In genomic region chrX:154718607-154719006, GRCh38 we compare ENCODE assay signal across 12 cellular contexts. TPM values are rescaled to one million over a fixed set of nuclear protein-coding genes. Genes with fewer than 3 reads are reported as not detected.
DNase-seq lines count a peak whose midpoint lies in the region; ATAC-seq and TF ChIP-seq lines count a peak whose summit lies in the region.
"Had no signal": no experiment of that assay in that cellular context is flagged by ENCODE, and none has a peak within 500 bp of the region (broad histone marks: within the 10 kb centered on the region; RNA-seq: fewer than 3 reads in every experiment).

No MANE protein-coding gene starts in this region.

- H3K36me3 Mint-ChIP-seq in central memory CD8-positive, alpha-beta T cell (ENCODE audit: insufficient read depth), result peaks cover 13% of the 10 kb centered on the region

- H3K4me1 Mint-ChIP-seq in central memory CD8-positive, alpha-beta T cell, result peaks cover 66% of the 10 kb centered on the region

- TF ChIP-seq POLR2A in heart left ventricle (IDR thresholded peaks at IDR 0.05), result no peak

- H3K27me3 Mint-ChIP-seq in central memory CD8-positive, alpha-beta T cell, result no peaks in the 10 kb centered on the region

- H3K27me3 ChIP-seq in heart left ventricle (peaks cover 0 to 6% (median 0%) of the 10 kb centered on the region in 9 donors), Panc1 (ENCODE audit: control insufficient read depth, insufficient read depth, low read length) (no peaks in the 10 kb centered on the region), subcutaneous abdominal adipose tissue (ENCODE audit: control insufficient read depth in 5 of 5, insufficient read depth in 4 of 5, low read length in 5 of 5) (peaks cover 0 to 5% (median 0%) of the 10 kb centered on the region in 5 donors)
- H3K27me3 ChIP-seq: MG63, tibial artery had no signal

- H3K9me3 ChIP-seq in heart left ventricle, result peaks cover 0 to 10% (median 0%) of the 10 kb centered on the region in 12 donors
- H3K9me3 ChIP-seq in Panc1 (ENCODE audit: control insufficient read depth, insufficient read depth, low read depth, low read length), result no peaks in the 10 kb centered on the region
- H3K9me3 ChIP-seq in subcutaneous abdominal adipose tissue (ENCODE audit: control insufficient read depth in 5 of 5, low read length in 5 of 5), result peaks cover 0 to 5% (median 0%) of the 10 kb centered on the region in 5 donors
- H3K9me3 ChIP-seq: MG63, pancreas, tibial artery had no signal

- BruUV-seq in Panc1 (replicated peaks; lab: Mats Ljungman, UMichigan), result no TSS peak

- POLR2A ChIA-PET in Panc1 (lab: Charles Lee), result no interaction called here

- TF ChIP-seq CTCF in heart left ventricle (IDR thresholded peaks at IDR 0.05) (no peak), Panc1 (IDR thresholded peaks at IDR 0.05) (no peak)

- DNase-seq in heart left ventricle, result no peak
- no peak for DNase-seq in cardiac septum (ENCODE audit: low spot score)
- DNase-seq in Panc1 (ENCODE audit: low read depth, low spot score), result no peak
- DNase-seq in central memory CD8-positive, alpha-beta T cell (ENCODE audit: low spot score in 2 of 2), result no peak
- no peak for DNase-seq in dedifferentiated amniotic fluid mesenchymal stem cell (ENCODE audit: extremely low spot score)
- DNase-seq in NCI-H1436 treated with DMSO at 0.1 percent for 48 hours (lab: John Stamatoyannopoulos, UW), result no peak
- DNase-seq: anterior cingulate cortex, MG63, pancreas, tibial artery had no signal

- peaks cover 0 to 59% (median 26%) of the 10 kb centered on the region in 12 donors for H3K4me1 ChIP-seq in heart left ventricle
- H3K4me1 ChIP-seq in Panc1 (ENCODE audit: control insufficient read depth, insufficient read depth, low read length), result peaks cover 10% of the 10 kb centered on the region
- H3K4me1 ChIP-seq in subcutaneous abdominal adipose tissue (ENCODE audit: control insufficient read depth in 5 of 5, insufficient read depth in 5 of 5, low read length in 5 of 5), result peaks cover 3 to 30% (median 27%) of the 10 kb centered on the region in 5 donors
- H3K4me1 ChIP-seq: pancreas had no signal

- peak overlapping the region; percentile 99 for H3K27ac Mint-ChIP-seq in central memory CD8-positive, alpha-beta T cell (ENCODE audit: low read depth)

- in situ Hi-C loops in Panc1 (cut with HindIII; ENCODE audit: low pct_unique_long_range_greater_than_20kb, low sequenced_read_pairs), result loop anchor here (5.0 kb wide), 1 partner anchor 41 kb away; no protein-coding TSS in a partner anchor

- no peak overlapping the region for H3K9ac ChIP-seq in subcutaneous abdominal adipose tissue (ENCODE audit: low read length in 5 of 5)

- H3K27ac ChIP-seq in heart left ventricle (peak overlapping the region in 9 of 12 donors; percentile 4 to 85 (median 44)), Panc1 (ENCODE audit: low read length) (peak overlapping the region; percentile 48; the same call in 1 of the 2 replicates), subcutaneous abdominal adipose tissue (ENCODE audit: low read depth, low read length) (peak overlapping the region; percentile 7)
- H3K27ac ChIP-seq: tibial artery had no signal

- WGBS in heart left ventricle, 4 donors, result 55 to 81% (median 65%) methylated on average over 1 of the region's 1 CpG

- peaks cover 0 to 18% (median 7%) of the 10 kb centered on the region in 9 donors for H3K36me3 ChIP-seq in heart left ventricle
- no peaks in the 10 kb centered on the region for H3K36me3 ChIP-seq in Panc1 (ENCODE audit: control insufficient read depth, insufficient read depth, low read length)
- peaks cover 0 to 6% (median 0%) of the 10 kb centered on the region in 5 donors for H3K36me3 ChIP-seq in subcutaneous abdominal adipose tissue (ENCODE audit: control insufficient read depth in 5 of 5, insufficient read depth in 5 of 5, low read length in 5 of 5)
- H3K36me3 ChIP-seq: MG63, pancreas, tibial artery had no signal

- ATAC-seq in heart left ventricle (peak in 2 of 4 donors; percentile 20 to 51), Panc1 (no peak), GM19397 (IDR thresholded peaks at IDR 0.05; ENCODE audit: unreplicated experiment) (no peak)
- ATAC-seq in central memory CD8-positive, alpha-beta T cell (replicated peaks; ENCODE audit: extremely low read depth, poor library complexity, severe bottlenecking), result no peak

- H3K4me3 ChIP-seq in heart left ventricle, result no peak overlapping the region
- no peak overlapping the region for H3K4me3 ChIP-seq in Panc1 (ENCODE audit: low read depth in 2 of 2, low read length in 2 of 2)
- H3K4me3 ChIP-seq in subcutaneous abdominal adipose tissue (ENCODE audit: low read depth in 1 of 5, low read length in 5 of 5), result peak overlapping the region in 1 of 5 donors; percentile 27
- H3K4me3 ChIP-seq: MG63, pancreas, tibial artery had no signal

- H3K9me3 Mint-ChIP-seq in central memory CD8-positive, alpha-beta T cell, result no peaks in the 10 kb centered on the region

- intact Hi-C loops in heart left ventricle (cut with DNase I), result loop anchor here in 1 of 10 donors (5.0 kb wide), 1 partner anchor 34 kb away; the partner anchor contains the start of gene GAB3
- intact Hi-C loops in cardiac septum (cut with DNase I), result no loop called here
- intact Hi-C loops in Panc1 (cut with micrococcal nuclease; ENCODE audit: unreplicated experiment), result no loop called here

- CTCF ChIA-PET in Panc1 (lab: Charles Lee), result interaction anchor here (1.6 kb wide), 1 partner anchor 30 kb away, joined by 4 read pairs; no protein-coding TSS in a partner anchor

- peak overlapping the region; percentile 55 for H3K4me3 Mint-ChIP-seq in central memory CD8-positive, alpha-beta T cell

RNA-seq across cellular contexts. Expression of gene GAB3, which starts 32.3 kb away (rescaled TPM):
- total RNA-seq in heart left ventricle, result 10 to 100 TPM; 11.5 to 29.0 (median 18.6) TPM
- 10 to 100 TPM in 1 of 2 donors, 1 to 10 TPM in 1; 7.2 to 12.3 TPM for polyA plus RNA-seq in heart left ventricle
- total RNA-seq in cardiac septum, result 17.7 TPM
- 8.2 TPM for total RNA-seq in Panc1 (2021; ENCODE audit: unreplicated experiment)
- polyA plus RNA-seq in Panc1 (2012; ENCODE audit: insufficient read length), result 2.9 TPM

RNA-seq across cellular contexts. Expression of gene DKC1, which starts 44.1 kb away (rescaled TPM):
- total RNA-seq in heart left ventricle, result 10 to 100 TPM; 12.9 to 31.0 (median 23.6) TPM
- 10 to 100 TPM; 13.7 to 31.9 TPM for polyA plus RNA-seq in heart left ventricle
- total RNA-seq in cardiac septum, result 22.4 TPM
- total RNA-seq in Panc1 (2021; ENCODE audit: unreplicated experiment), result 179 TPM
- 131 TPM for polyA plus RNA-seq in Panc1 (2012; ENCODE audit: insufficient read length)
